12 cellular contexts compared by ENCODE assay signal in the genomic region with DNA sequence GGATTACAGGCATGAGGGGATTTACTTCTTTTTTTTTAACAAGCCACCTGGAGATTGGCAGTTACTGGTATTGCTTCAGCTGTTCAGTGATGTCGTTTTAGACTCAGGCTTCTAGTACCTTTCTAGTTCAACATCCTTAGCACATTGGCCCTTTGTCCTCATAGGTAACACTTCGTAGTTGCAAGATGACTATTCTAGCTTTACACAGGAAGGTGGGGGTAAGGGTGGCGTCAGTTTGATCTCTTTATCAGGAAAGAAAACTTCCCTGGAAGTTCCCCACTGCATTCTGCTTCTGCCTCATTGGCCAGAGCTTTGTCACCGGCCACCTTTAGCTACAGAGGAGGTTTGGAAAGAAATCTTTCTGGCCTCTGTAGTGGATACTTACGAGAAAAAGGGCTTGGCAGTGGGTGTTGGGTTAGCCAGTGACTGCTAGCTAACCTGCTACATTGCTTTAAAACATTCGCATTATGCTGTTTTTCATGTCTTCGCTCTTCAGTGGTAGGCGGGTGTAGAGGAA. TPM values are rescaled to one million over a fixed set of nuclear protein-coding genes. Genes with fewer than 3 reads are reported as not detected.
DNase-seq lines count a peak whose midpoint lies in the region; ATAC-seq and TF ChIP-seq lines count a peak whose summit lies in the region.
"Had no signal": no experiment of that assay in that cellular context is flagged by ENCODE, and none has a peak within 500 bp of the region (broad histone marks: within the 10 kb centered on the region; RNA-seq: fewer than 3 reads in every experiment).

No MANE protein-coding gene starts in this region.

- H3K9me3 Mint-ChIP-seq in activated naive CD4-positive, alpha-beta T cell treated with anti-CD3 and anti-CD28 coated beads, Interleukin-2, amount 10 ng/mL, durations not matched to agents 7 days and 5 days, result no peaks in the 10 kb centered on the region

- peaks cover 41% of the 10 kb centered on the region for H3K4me1 Mint-ChIP-seq in activated naive CD4-positive, alpha-beta T cell treated with anti-CD3 and anti-CD28 coated beads, Interleukin-2, amount 10 ng/mL, durations not matched to agents 7 days and 5 days

- no peaks in the 10 kb centered on the region for H3K4me1 ChIP-seq in left ventricle myocardium inferior

- TF ChIP-seq CTCF in omental fat pad (IDR thresholded peaks at IDR 0.05), result no peak
- no peak for TF ChIP-seq CTCF in left ventricle myocardium inferior (IDR thresholded peaks at IDR 0.05; ENCODE audit: borderline replicate concordance)

- ATAC-seq in GM18907 (IDR thresholded peaks at IDR 0.05; ENCODE audit: unreplicated experiment) (peak; percentile 62), HG02884 (IDR thresholded peaks at IDR 0.05; ENCODE audit: unreplicated experiment) (peak; percentile 59), omental fat pad (ENCODE audit: low FRiP score) (no peak)
- ATAC-seq: Panc1 had no signal

- CTCF ChIA-PET in activated naive CD4-positive, alpha-beta T cell treated with anti-CD3 and anti-CD28 coated beads, Interleukin-2, amount 10 ng/mL, durations not matched to agents 7 days and 5 days (lab: Charles Lee), result interaction anchor here (1.3 kb wide), 1 partner anchor 86 kb away, joined by 4 read pairs; no protein-coding TSS in a partner anchor

- peaks cover 35% of the 10 kb centered on the region for H3K36me3 Mint-ChIP-seq in activated naive CD4-positive, alpha-beta T cell treated with anti-CD3 and anti-CD28 coated beads, Interleukin-2, amount 10 ng/mL, durations not matched to agents 7 days and 5 days

- DNase-seq in activated naive CD4-positive, alpha-beta T cell treated with anti-CD3 and anti-CD28 coated beads, Interleukin-2, amount 10 ng/mL, durations not matched to agents 7 days and 5 days, result no peak
- DNase-seq in stimulated activated CD4-positive, alpha-beta T cell treated with anti-CD3 and anti-CD28 coated beads, Interleukin-15, amount 100 ng/mL, for 48 hours (ENCODE audit: low read depth in 2 of 2), result peak; percentile 37 to 41
- no peak for DNase-seq in omental fat pad (ENCODE audit: low spot score)
- DNase-seq in left ventricle myocardium inferior, result no peak
- DNase-seq in NCI-H2081 treated with DMSO at 0.1 percent for 48 hours (lab: John Stamatoyannopoulos, UW), result no peak
- DNase-seq in NCI-H226, result no peak
- DNase-seq: MG63, trophoblast cell had no signal

- no peak overlapping the region for H3K4me3 Mint-ChIP-seq in activated naive CD4-positive, alpha-beta T cell treated with anti-CD3 and anti-CD28 coated beads, Interleukin-2, amount 10 ng/mL, durations not matched to agents 7 days and 5 days

- peak overlapping the region; percentile 56 for H3K27ac Mint-ChIP-seq in activated naive CD4-positive, alpha-beta T cell treated with anti-CD3 and anti-CD28 coated beads, Interleukin-2, amount 10 ng/mL, durations not matched to agents 7 days and 5 days

- H3K27me3 Mint-ChIP-seq in activated naive CD4-positive, alpha-beta T cell treated with anti-CD3 and anti-CD28 coated beads, Interleukin-2, amount 10 ng/mL, durations not matched to agents 7 days and 5 days, result no peaks in the 10 kb centered on the region

- no peak overlapping the region for H3K4me3 ChIP-seq in left ventricle myocardium inferior
- H3K4me3 ChIP-seq: MG63 had no signal

- no peak overlapping the region for H3K27ac ChIP-seq in left ventricle myocardium inferior (replicated peaks)
- H3K27ac ChIP-seq: epithelial cell of prostate had no signal

- H3K36me3 ChIP-seq in left ventricle myocardium inferior, result no peaks in the 10 kb centered on the region

- no peaks in the 10 kb centered on the region for H3K9me3 ChIP-seq in left ventricle myocardium inferior (replicated peaks)
- H3K9me3 ChIP-seq: MG63 had no signal

- intact Hi-C loops in left ventricle myocardium inferior (cut with micrococcal nuclease), result no loop called here

- no peaks in the 10 kb centered on the region for H3K27me3 ChIP-seq in left ventricle myocardium inferior (ENCODE audit: low read depth)
- H3K27me3 ChIP-seq: MG63 had no signal

RNA-seq across cellular contexts. Expression of a gene that starts 40.7 kb away (rescaled TPM):
- total RNA-seq in omental fat pad, result 10 to 100 TPM in 3 of 4 donors, 1 to 10 TPM in 1; 8.8 to 19.9 (median 18.8) TPM
- total RNA-seq in left ventricle myocardium inferior, result 6.8 TPM

RNA-seq across cellular contexts. Expression of a gene that starts 47.4 kb away (rescaled TPM):
- total RNA-seq in omental fat pad (10 to 100 TPM in 3 of 4 donors, 1 to 10 TPM in 1; 9.5 to 20.5 (median 16.6) TPM), left ventricle myocardium inferior (29.0 TPM)

Comparison
In these comparisons a context has a peak if more than half of its experiments do, and no peak if none do; other contexts are left out.
1. DNase-seq: peak in stimulated activated CD4-positive, alpha-beta T cell treated with anti-CD3 and anti-CD28 coated beads, Interleukin-15, amount 100 ng/mL, for 48 hours (2 of 2); none in activated naive CD4-positive, alpha-beta T cell treated with anti-CD3 and anti-CD28 coated beads, Interleukin-2, amount 10 ng/mL, durations not matched to agents 7 days and 5 days (single experiment), omental fat pad (single experiment), left ventricle myocardium inferior (single experiment), NCI-H2081 treated with DMSO at 0.1 percent for 48 hours (single experiment) and NCI-H226 (single experiment).